ENCODE assay signal across 16 cellular contexts in the genomic region with DNA sequence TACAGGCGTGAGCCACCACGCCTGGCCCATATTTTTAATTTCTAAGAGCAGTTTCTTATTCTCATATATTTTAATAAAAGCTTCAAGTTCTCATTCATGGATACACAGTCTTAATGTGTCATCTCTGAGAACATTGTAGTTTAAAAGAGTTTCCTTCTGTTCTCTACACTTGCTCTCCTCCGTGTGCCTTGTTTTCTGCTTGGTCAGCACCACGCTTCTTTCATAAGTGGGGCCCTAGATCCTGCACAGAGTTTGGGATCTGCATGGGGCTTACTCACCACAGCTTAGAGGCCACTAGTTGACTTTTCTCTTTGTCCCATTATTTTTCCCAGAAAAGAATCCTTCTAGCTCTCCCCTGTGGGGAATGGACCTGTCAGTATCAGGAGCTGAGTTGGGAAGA.
"Had no signal": no experiment of that assay in that cellular context is flagged by ENCODE, and none has a peak within 500 bp of the region (broad histone marks: within the 10 kb centered on the region; RNA-seq: fewer than 3 reads in every experiment).

No MANE protein-coding gene starts in this region.

- DNase-seq: activated B cell treated with CpG ODN at 0.5 μM for 24 hours; activated CD4-positive, alpha-beta memory T cell treated with anti-CD3 and anti-CD28 coated beads for 36 hours; activated CD4-positive, alpha-beta T cell treated with anti-CD3 and anti-CD28 coated beads for 4 hours; activated naive CD8-positive, alpha-beta T cell treated with anti-CD3 and anti-CD28 coated beads, Interleukin-2, amount 10 ng/mL, durations not matched to agents 7 days and 5 days; activated T-cell treated with anti-CD3 and anti-CD28 coated beads for 4 hours; endodermal cell; head of caudate nucleus; kidney; upper lobe of right lung had no signal

- H3K27ac ChIP-seq: neural progenitor cell, prostate gland, right atrium auricular region, thoracic aorta, upper lobe of right lung had no signal

- H3K4me3 Mint-ChIP-seq: activated B cell treated with CpG ODN at 0.5 μM for 24 hours; activated CD4-positive, alpha-beta memory T cell treated with anti-CD3 and anti-CD28 coated beads for 36 hours; activated naive CD8-positive, alpha-beta T cell treated with anti-CD3 and anti-CD28 coated beads, Interleukin-2, amount 10 ng/mL, durations not matched to agents 7 days and 5 days; activated T-helper 1 cell treated with anti-CD3 and anti-CD28 coated beads, Interleukin-12 subunit alpha, Interleukin-12 subunit beta, Interleukin-2, Interleukin-4 antibody, amounts not matched to agents 30 ng/mL and 10 ng/mL and 1 ng/mL, durations not matched to agents 14 hours and 24 hours and 36 hours; endodermal cell; neural progenitor cell; T-helper 1 cell treated with Interleukin-12 subunit alpha and Interleukin-12 subunit beta and Interleukin-4 antibody, amounts not matched to agents 30 μg/mL and 1 μg/mL, for 36 hours had no signal

- H3K9me3 Mint-ChIP-seq: activated B cell treated with CpG ODN at 0.5 μM for 24 hours; activated CD4-positive, alpha-beta memory T cell treated with anti-CD3 and anti-CD28 coated beads for 36 hours; activated naive CD8-positive, alpha-beta T cell treated with anti-CD3 and anti-CD28 coated beads, Interleukin-2, amount 10 ng/mL, durations not matched to agents 7 days and 5 days; activated T-helper 1 cell treated with anti-CD3 and anti-CD28 coated beads, Interleukin-12 subunit alpha, Interleukin-12 subunit beta, Interleukin-2, Interleukin-4 antibody, amounts not matched to agents 30 ng/mL and 10 ng/mL and 1 ng/mL, durations not matched to agents 14 hours and 24 hours and 36 hours; endodermal cell; neural progenitor cell; T-helper 1 cell treated with Interleukin-12 subunit alpha and Interleukin-12 subunit beta and Interleukin-4 antibody, amounts not matched to agents 30 μg/mL and 1 μg/mL, for 36 hours had no signal

- H3K27me3 ChIP-seq: neural progenitor cell, right atrium auricular region, upper lobe of right lung had no signal

- ATAC-seq: left lobe of liver, upper lobe of right lung had no signal

- H3K4me3 ChIP-seq: neural progenitor cell, prostate gland, right atrium auricular region, thoracic aorta, upper lobe of right lung had no signal

- H3K27ac Mint-ChIP-seq: activated B cell treated with CpG ODN at 0.5 μM for 24 hours; activated CD4-positive, alpha-beta memory T cell treated with anti-CD3 and anti-CD28 coated beads for 36 hours; activated naive CD8-positive, alpha-beta T cell treated with anti-CD3 and anti-CD28 coated beads, Interleukin-2, amount 10 ng/mL, durations not matched to agents 7 days and 5 days; activated T-helper 1 cell treated with anti-CD3 and anti-CD28 coated beads, Interleukin-12 subunit alpha, Interleukin-12 subunit beta, Interleukin-2, Interleukin-4 antibody, amounts not matched to agents 30 ng/mL and 10 ng/mL and 1 ng/mL, durations not matched to agents 14 hours and 24 hours and 36 hours; endodermal cell; neural progenitor cell; T-helper 1 cell treated with Interleukin-12 subunit alpha and Interleukin-12 subunit beta and Interleukin-4 antibody, amounts not matched to agents 30 μg/mL and 1 μg/mL, for 36 hours had no signal

- H3K36me3 ChIP-seq: neural progenitor cell, prostate gland had no signal

- H3K4me1 ChIP-seq: prostate gland had no signal

- H3K27me3 Mint-ChIP-seq: activated B cell treated with CpG ODN at 0.5 μM for 24 hours; activated CD4-positive, alpha-beta memory T cell treated with anti-CD3 and anti-CD28 coated beads for 36 hours; activated naive CD8-positive, alpha-beta T cell treated with anti-CD3 and anti-CD28 coated beads, Interleukin-2, amount 10 ng/mL, durations not matched to agents 7 days and 5 days had no signal

- H3K9ac ChIP-seq: neural progenitor cell had no signal

- H3K9me3 ChIP-seq: prostate gland, right atrium auricular region, thoracic aorta, upper lobe of right lung had no signal
